In genomic region chr3:15323063-15323462, GRCh38 we compare ENCODE assay signal across 17 cellular contexts. TPM values are rescaled to one million over a fixed set of nuclear protein-coding genes. Genes with fewer than 3 reads are reported as not detected.
DNase-seq lines count a peak whose midpoint lies in the region; ATAC-seq and TF ChIP-seq lines count a peak whose summit lies in the region.
"Had no signal": no experiment of that assay in that cellular context is flagged by ENCODE, and none has a peak within 500 bp of the region (broad histone marks: within the 10 kb centered on the region; RNA-seq: fewer than 3 reads in every experiment).

No MANE protein-coding gene starts in this region.

- no peaks in the 10 kb centered on the region for H3K9me2 ChIP-seq in PC-3 (replicated peaks; ENCODE audit: low read length)

- no peaks in the 10 kb centered on the region for H3K9me3 ChIP-seq in effector memory CD4-positive, alpha-beta T cell (ENCODE audit: control insufficient read depth, low read length)
- H3K9me3 ChIP-seq in right lobe of liver = no peaks in the 10 kb centered on the region
- no peaks in the 10 kb centered on the region for H3K9me3 ChIP-seq in trophoblast cell (ENCODE audit: insufficient read depth, low read depth, low read length)
- H3K9me3 ChIP-seq in upper lobe of left lung = no peaks in the 10 kb centered on the region
- no peaks in the 10 kb centered on the region for H3K9me3 ChIP-seq in PC-3 (ENCODE audit: low read length)
- H3K9me3 ChIP-seq: BLaER1 had no signal

- no peak overlapping the region for H3K4me3 ChIP-seq in effector memory CD4-positive, alpha-beta T cell (ENCODE audit: insufficient read depth, low read depth, low read length, poor library complexity, severe bottlenecking)
- H3K4me3 ChIP-seq in right lobe of liver (no peak overlapping the region), trophoblast cell (ENCODE audit: low read depth, low read length) (no peak overlapping the region), upper lobe of left lung (no peak overlapping the region), PC-3 (ENCODE audit: low read length) (no peak overlapping the region)
- H3K4me3 ChIP-seq: BLaER1 had no signal

- peak overlapping the region; percentile 16 for H3K14ac ChIP-seq in trophoblast cell (ENCODE audit: low read length)

- peak overlapping the region; percentile 37 for H2BK12ac ChIP-seq in trophoblast cell (ENCODE audit: low read length)

- no peaks in the 10 kb centered on the region for H3K27me3 ChIP-seq in effector memory CD4-positive, alpha-beta T cell (replicated peaks; ENCODE audit: control insufficient read depth, insufficient read depth, low read length, poor library complexity, severe bottlenecking)
- H3K27me3 ChIP-seq in right lobe of liver = no peaks in the 10 kb centered on the region
- no peaks in the 10 kb centered on the region for H3K27me3 ChIP-seq in trophoblast cell (ENCODE audit: insufficient read depth, low read length)
- H3K27me3 ChIP-seq in upper lobe of left lung = no peaks in the 10 kb centered on the region
- no peaks in the 10 kb centered on the region for H3K27me3 ChIP-seq in PC-3 (ENCODE audit: low read length)

- H2AFZ ChIP-seq in trophoblast cell (ENCODE audit: insufficient read depth, low read length, poor library complexity) = no peak overlapping the region
- no peak overlapping the region for H2AFZ ChIP-seq in PC-3 (ENCODE audit: low read length)

- peak overlapping the region; percentile 6 for H3K18ac ChIP-seq in trophoblast cell (ENCODE audit: low read length)

- peaks cover 52% of the 10 kb centered on the region for H3K4me1 ChIP-seq in effector memory CD4-positive, alpha-beta T cell (ENCODE audit: control insufficient read depth, insufficient read depth, low read length, poor library complexity, severe bottlenecking)
- H3K4me1 ChIP-seq in right lobe of liver (peaks cover 0 to 88% (median 46%) of the 10 kb centered on the region in 4 donors), trophoblast cell (ENCODE audit: control insufficient read depth in 1 of 2, insufficient read depth in 2 of 2, low read length in 2 of 2) (peaks cover 41 to 55% of the 10 kb centered on the region in 2 experiments), upper lobe of left lung (peaks cover 74 to 93% (median 79%) of the 10 kb centered on the region in 4 donors), PC-3 (ENCODE audit: insufficient read depth, low read length) (peaks cover 59% of the 10 kb centered on the region)

- peak overlapping the region; percentile 1 for H4K8ac ChIP-seq in trophoblast cell (ENCODE audit: low read depth, low read length)

- intact Hi-C loops in right lobe of liver (cut with DNase I) = no loop called here
- intact Hi-C loops in PC-3 (cut with micrococcal nuclease) = no loop called here

- no peak overlapping the region for H3K9ac ChIP-seq in trophoblast cell (ENCODE audit: low read length)
- H3K9ac ChIP-seq in PC-3 (ENCODE audit: low read length) = no peak overlapping the region
- H3K9ac ChIP-seq: BLaER1 had no signal

- TF ChIP-seq POLR2A in right lobe of liver (IDR thresholded peaks at IDR 0.05) (no peak), upper lobe of left lung (IDR thresholded peaks at IDR 0.05) (no peak), erythroblast (IDR thresholded peaks at IDR 0.05; ENCODE audit: low read length) (no peak)

- peaks cover 6% of the 10 kb centered on the region for H3F3A ChIP-seq in PC-3 (ENCODE audit: low read length, unreplicated experiment)

- no peak for TF ChIP-seq EP300 in upper lobe of left lung (IDR thresholded peaks at IDR 0.05)

- H3K79me2 ChIP-seq in trophoblast cell (ENCODE audit: control insufficient read depth, insufficient read depth, low read length, poor library complexity) (peaks cover 33% of the 10 kb centered on the region), PC-3 (ENCODE audit: low read length) (peaks cover 56% of the 10 kb centered on the region)

- CTCF ChIA-PET in PC-3 (lab: Charles Lee) = no interaction called here

- no peak overlapping the region for H3K23ac ChIP-seq in trophoblast cell (ENCODE audit: low read length)

- no peak overlapping the region for H3K4me2 ChIP-seq in trophoblast cell (ENCODE audit: low read length)
- no peak overlapping the region for H3K4me2 ChIP-seq in PC-3 (ENCODE audit: low read length)
- H3K4me2 ChIP-seq: BLaER1 had no signal

- no peak for TF ChIP-seq CTCF in right lobe of liver (IDR thresholded peaks at IDR 0.05)
- no peak for TF ChIP-seq CTCF in upper lobe of left lung (IDR thresholded peaks at IDR 0.05)
- TF ChIP-seq CTCF in PC-3 (conservative IDR thresholded peaks at IDR 0.05; ENCODE audit: low read depth, low read length) = no peak

- peak overlapping the region; percentile 65 for H4K91ac ChIP-seq in trophoblast cell (ENCODE audit: low read depth, low read length)

- peaks cover 7% of the 10 kb centered on the region for H3K36me3 ChIP-seq in effector memory CD4-positive, alpha-beta T cell (ENCODE audit: control insufficient read depth, insufficient read depth, low read length)
- no peaks in the 10 kb centered on the region for H3K36me3 ChIP-seq in right lobe of liver
- H3K36me3 ChIP-seq in trophoblast cell (ENCODE audit: control insufficient read depth in 1 of 2, insufficient read depth in 2 of 2, low read length in 2 of 2) = peaks cover 27 to 31% of the 10 kb centered on the region in 2 experiments
- peaks cover 0 to 17% (median 0%) of the 10 kb centered on the region in 4 donors for H3K36me3 ChIP-seq in upper lobe of left lung
- H3K36me3 ChIP-seq in PC-3 (ENCODE audit: low read depth, low read length) = no peaks in the 10 kb centered on the region
- H3K36me3 ChIP-seq: BLaER1 had no signal

- peak; percentile 70 to 85 (median 80) for ATAC-seq in right lobe of liver
- ATAC-seq in upper lobe of left lung (ENCODE audit: low FRiP score in 2 of 2) = no peak
- ATAC-seq in PC-3 = no peak

- H2AK5ac ChIP-seq in trophoblast cell (ENCODE audit: low read length) = peak overlapping the region; percentile 10

- H3K27ac ChIP-seq in effector memory CD4-positive, alpha-beta T cell (ENCODE audit: insufficient read depth, low read length, poor library complexity, severe bottlenecking) = peak overlapping the region; percentile 18
- peak overlapping the region in 2 of 3 donors; percentile 19 to 79 for H3K27ac ChIP-seq in right lobe of liver
- H3K27ac ChIP-seq in trophoblast cell (ENCODE audit: low read depth, low read length) = no peak overlapping the region
- H3K27ac ChIP-seq in upper lobe of left lung = peak overlapping the region; percentile 6 to 92 (median 52)
- no peak overlapping the region for H3K27ac ChIP-seq in PC-3 (ENCODE audit: low read length)
- H3K27ac ChIP-seq: BLaER1 had no signal

- no TSS peak for BruUV-seq in PC-3 (replicated peaks; lab: Mats Ljungman, UMichigan)

- no peak overlapping the region for H4K12ac ChIP-seq in trophoblast cell (ENCODE audit: low read depth, low read length)

- H4K20me1 ChIP-seq in PC-3 (ENCODE audit: low read length) = no peaks in the 10 kb centered on the region
- H4K20me1 ChIP-seq: BLaER1 had no signal

- POLR2A ChIA-PET in PC-3 (lab: Charles Lee; ENCODE audit: unreplicated experiment) = no interaction called here

- peak overlapping the region; percentile 25 for H2BK5ac ChIP-seq in trophoblast cell (ENCODE audit: low read depth, low read length, poor library complexity)

- peaks cover 40% of the 10 kb centered on the region for H3K79me1 ChIP-seq in trophoblast cell (ENCODE audit: low read length)

- peak overlapping the region; percentile 84 for H3K4ac ChIP-seq in trophoblast cell (ENCODE audit: low read depth, low read length)

- H2BK120ac ChIP-seq in trophoblast cell (ENCODE audit: insufficient read depth, low read length, poor library complexity) = peak overlapping the region; percentile 49

- 43% methylated on average over 4 of the region's 6 CpGs for WGBS in right lobe of liver (ENCODE audit: insufficient coverage, low coverage, low lambda C conversion rate, missing lambda C conversion rate)
- WGBS in trophoblast cell (ENCODE audit: extremely low coverage, insufficient coverage, insufficient read length) = no CpG with 5 or more reads among the region's 6 CpGs
- 90 to 91% methylated on average over 6 of the region's 6 CpGs for WGBS in upper lobe of left lung, 2 donors

- no peak for DNase-seq in effector memory CD4-positive, alpha-beta T cell
- DNase-seq in right lobe of liver (peak; percentile 66 to 93 (median 89)), trophoblast cell (no peak), upper lobe of left lung (no peak), PC-3 (no peak), ecto neural progenitor cell (ENCODE audit: low spot score) (no peak), erythroblast (lab: John Stamatoyannopoulos, UW) (no peak)
- DNase-seq: CD8-positive, alpha-beta memory T cell; GF-D8; GOT3; Karpas-422; NCI-H1417; NCI-H1930; NCI-H2171; NCI-H446 treated with DMSO at 0.1 percent for 48 hours; NCI-H748 treated with DMSO at 0.1 percent for 48 hours had no signal

RNA-seq across cellular contexts. Expression of gene SH3BP5, which starts 9.3 kb away (rescaled TPM):
- total RNA-seq in right lobe of liver = 10 to 100 TPM in 4 of 6 experiments, 1 to 10 TPM in 2; 8.9 to 19.2 (median 13.8) TPM
- polyA plus RNA-seq in trophoblast cell (2013) = 163 and 169 TPM in 2 replicates
- 100 to 1,000 TPM in 2 of 6 donors, 10 to 100 TPM in 4; 83.8 to 150 (median 94.7) TPM for total RNA-seq in upper lobe of left lung
- total RNA-seq in PC-3 (2014; rRNA removed) = 21.2 and 23.0 TPM in 2 replicates

Comparison
In these comparisons a context has a peak if more than half of its experiments do, and no peak if none do; other contexts are left out.
1. DNase-seq: peak in right lobe of liver (3 of 3); none in effector memory CD4-positive, alpha-beta T cell (0 of 3), trophoblast cell (0 of 2), upper lobe of left lung (0 of 2), PC-3 (single experiment), ecto neural progenitor cell (single experiment) and erythroblast (0 of 2).
2. H3K27ac ChIP-seq: peak in effector memory CD4-positive, alpha-beta T cell (single experiment), right lobe of liver (2 of 3) and upper lobe of left lung (4 of 4); none in trophoblast cell (single experiment) and PC-3 (single experiment).
3. ATAC-seq: peak in right lobe of liver (4 of 4); none in upper lobe of left lung (0 of 2) and PC-3 (single experiment).